In the genomic region with DNA sequence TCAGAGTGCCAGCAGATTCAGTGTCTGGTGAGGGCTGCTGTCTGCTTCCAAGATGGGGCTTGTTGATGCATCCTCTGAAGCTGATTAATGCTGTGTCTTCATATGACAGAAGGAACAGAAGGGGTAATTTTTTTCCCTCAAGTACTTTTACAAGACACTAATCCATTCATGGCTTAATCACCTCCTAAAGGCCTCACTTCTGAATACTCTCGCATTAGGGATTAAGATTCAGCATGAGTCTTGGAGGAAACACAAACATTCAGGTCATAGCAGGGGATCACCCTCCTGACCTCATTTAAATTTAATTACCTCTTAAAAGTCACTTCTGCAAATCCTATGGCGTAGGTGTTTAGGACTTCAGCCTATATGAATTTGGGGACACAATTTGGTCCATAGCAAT, we compare ENCODE assay signal across 23 cellular contexts.
DNase-seq lines count a peak whose midpoint lies in the region; ATAC-seq and TF ChIP-seq lines count a peak whose summit lies in the region.
"Had no signal": no experiment of that assay in that cellular context is flagged by ENCODE, and none has a peak within 500 bp of the region (broad histone marks: within the 10 kb centered on the region; RNA-seq: fewer than 3 reads in every experiment).

No MANE protein-coding gene starts in this region.

- POLR2A ChIA-PET in OCI-LY7 (lab: Charles Lee): no interaction called here
- POLR2A ChIA-PET in CD4-positive, alpha-beta memory T cell (lab: Charles Lee; ENCODE audit: partially characterized antibody): no interaction called here

- no peaks in the 10 kb centered on the region for H3K36me3 Mint-ChIP-seq in T-helper 2 cell treated with Interferon-gamma antibody and Interleukin-4, amounts not matched to agents 5 μg/mL and 100 μg/mL, for 36 hours (ENCODE audit: low read depth)
- H3K36me3 Mint-ChIP-seq in CD4-positive, alpha-beta memory T cell: no peaks in the 10 kb centered on the region
- H3K36me3 Mint-ChIP-seq in activated T-cell treated with anti-CD3 and anti-CD28 coated beads, Interleukin-2, amount 50 U/mL, for 4 hours (ENCODE audit: insufficient read depth): no peaks in the 10 kb centered on the region
- H3K36me3 Mint-ChIP-seq: CD4-positive, CD25-positive, alpha-beta regulatory T cell; IgD-negative memory B cell had no signal

- no peaks in the 10 kb centered on the region for H3K27me3 Mint-ChIP-seq in T-helper 2 cell treated with Interferon-gamma antibody and Interleukin-4, amounts not matched to agents 5 μg/mL and 100 μg/mL, for 36 hours (ENCODE audit: low read depth)
- H3K27me3 Mint-ChIP-seq in CD4-positive, alpha-beta memory T cell: no peaks in the 10 kb centered on the region
- no peaks in the 10 kb centered on the region for H3K27me3 Mint-ChIP-seq in activated T-cell treated with anti-CD3 and anti-CD28 coated beads, Interleukin-2, amount 50 U/mL, for 4 hours (ENCODE audit: low read depth)
- H3K27me3 Mint-ChIP-seq: CD4-positive, CD25-positive, alpha-beta regulatory T cell; IgD-negative memory B cell had no signal

- no peak overlapping the region for H3K4me2 ChIP-seq in Karpas-422 (ENCODE audit: low read depth, low read length, poor library complexity, severe bottlenecking)
- H3K4me2 ChIP-seq in OCI-LY7 (ENCODE audit: low read length): no peak overlapping the region
- H3K4me2 ChIP-seq in neuronal stem cell (ENCODE audit: insufficient read depth, low read length, poor library complexity, severe bottlenecking): no peak overlapping the region
- H3K4me2 ChIP-seq: BLaER1, KMS-11 had no signal

- TF ChIP-seq CTCF in OCI-LY7 (conservative IDR thresholded peaks at IDR 0.05; ENCODE audit: low read length): no peak

- ATAC-seq in activated T-cell treated with anti-CD3 and anti-CD28 coated beads, Interleukin-2, amount 50 U/mL, for 4 hours: no peak
- ATAC-seq: PC-3, Right ventricle myocardium inferior had no signal

- no peak overlapping the region for H3K4me3 ChIP-seq in Karpas-422 (ENCODE audit: low read length)
- no peak overlapping the region for H3K4me3 ChIP-seq in OCI-LY7 (ENCODE audit: low read depth, low read length, poor library complexity, severe bottlenecking)
- no peak overlapping the region for H3K4me3 ChIP-seq in neuronal stem cell (ENCODE audit: low read length in 2 of 2)
- H3K4me3 ChIP-seq in CD4-positive, alpha-beta memory T cell (ENCODE audit: low read length in 2 of 2): no peak overlapping the region
- H3K4me3 ChIP-seq: BLaER1, SJSA1 had no signal

- BruUV-seq in OCI-LY7 (replicated peaks; lab: Mats Ljungman, UMichigan): no TSS peak

- H3K9me2 ChIP-seq in Karpas-422 (replicated peaks; ENCODE audit: insufficient read depth, low read length) (no peaks in the 10 kb centered on the region), OCI-LY7 (ENCODE audit: insufficient read depth, low read length) (no peaks in the 10 kb centered on the region)

- H4K91ac ChIP-seq in neuronal stem cell (ENCODE audit: low read depth, low read length, poor library complexity): no peak overlapping the region

- H3K27ac ChIP-seq in Karpas-422 (ENCODE audit: low read length): no peak overlapping the region
- H3K27ac ChIP-seq in OCI-LY7 (ENCODE audit: low read depth, low read length, poor library complexity, severe bottlenecking): no peak overlapping the region
- H3K27ac ChIP-seq in neuronal stem cell (replicated peaks; ENCODE audit: low read length): no peak overlapping the region
- H3K27ac ChIP-seq in CD4-positive, alpha-beta memory T cell (ENCODE audit: low read depth, low read length): no peak overlapping the region
- H3K27ac ChIP-seq: BLaER1, HL-60, KMS-11, SJSA1 had no signal

- intact Hi-C loops in OCI-LY7 (cut with micrococcal nuclease; ENCODE audit: unreplicated experiment): no loop called here
- intact Hi-C loops in CD4-positive, alpha-beta memory T cell (cut with micrococcal nuclease): no loop called here

- H3K27ac Mint-ChIP-seq in T-helper 2 cell treated with Interferon-gamma antibody and Interleukin-4, amounts not matched to agents 5 μg/mL and 100 μg/mL, for 36 hours: no peak overlapping the region
- H3K27ac Mint-ChIP-seq in CD4-positive, alpha-beta memory T cell: no peak overlapping the region
- H3K27ac Mint-ChIP-seq: CD4-positive, CD25-positive, alpha-beta regulatory T cell; IgD-negative memory B cell had no signal

- DNase-seq in D341Med (ENCODE audit: low spot score) (peak; percentile 26), Karpas-422 (no peak), OCI-LY7 (ENCODE audit: low spot score) (no peak), neuronal stem cell (ENCODE audit: low spot score) (peak; percentile 6)
- DNase-seq in T-helper 2 cell treated with Interferon-gamma antibody and Interleukin-4, amounts not matched to agents 5 μg/mL and 100 μg/mL, for 36 hours (ENCODE audit: low spot score): no peak
- no peak for DNase-seq in CD4-positive, alpha-beta memory T cell
- no peak for DNase-seq in activated T-cell treated with anti-CD3 and anti-CD28 coated beads, Interleukin-2, amount 50 U/mL, for 4 hours
- DNase-seq: CD4-positive, CD25-positive, alpha-beta regulatory T cell; COR-L47; DMS79 treated with DMSO at 0.1 percent for 48 hours; GF-D8; HCEC 1CT; NCI-H1092 treated with DMSO at 0.1 percent for 48 hours; NCI-H1436 treated with DMSO at 0.1 percent for 48 hours; NCI-H1930; NCI-H2107; PC-3 had no signal

- H3K9me3 Mint-ChIP-seq in T-helper 2 cell treated with Interferon-gamma antibody and Interleukin-4, amounts not matched to agents 5 μg/mL and 100 μg/mL, for 36 hours: no peaks in the 10 kb centered on the region
- H3K9me3 Mint-ChIP-seq in CD4-positive, alpha-beta memory T cell: peaks cover 0 to 11% (median 3%) of the 10 kb centered on the region in 8 donors
- peaks cover 8% of the 10 kb centered on the region for H3K9me3 Mint-ChIP-seq in activated T-cell treated with anti-CD3 and anti-CD28 coated beads, Interleukin-2, amount 50 U/mL, for 4 hours

- H3K9ac ChIP-seq in Karpas-422 (ENCODE audit: low read length) (no peak overlapping the region), neuronal stem cell (ENCODE audit: low read depth, low read length, poor library complexity) (no peak overlapping the region)
- H3K9ac ChIP-seq: BLaER1, KMS-11 had no signal

- H3K4me1 ChIP-seq in Karpas-422 (ENCODE audit: low read length) (no peaks in the 10 kb centered on the region), OCI-LY7 (ENCODE audit: insufficient read depth, low read length, poor library complexity, severe bottlenecking) (no peaks in the 10 kb centered on the region), neuronal stem cell (ENCODE audit: control insufficient read depth in 2 of 2, insufficient read depth in 1 of 2, low read depth in 1 of 2, low read length in 2 of 2) (no peaks in the 10 kb centered on the region)
- no peaks in the 10 kb centered on the region for H3K4me1 ChIP-seq in CD4-positive, alpha-beta memory T cell (ENCODE audit: insufficient read depth, low read length)
- H3K4me1 ChIP-seq: BLaER1, SJSA1 had no signal

- H2BK12ac ChIP-seq in neuronal stem cell (ENCODE audit: low read length): no peak overlapping the region

- no peak overlapping the region for H3K4ac ChIP-seq in neuronal stem cell (ENCODE audit: low read length)

- H4K8ac ChIP-seq in neuronal stem cell (ENCODE audit: low read depth, low read length): no peak overlapping the region

- H3K4me1 Mint-ChIP-seq in T-helper 2 cell treated with Interferon-gamma antibody and Interleukin-4, amounts not matched to agents 5 μg/mL and 100 μg/mL, for 36 hours (ENCODE audit: low read depth): no peaks in the 10 kb centered on the region
- no peaks in the 10 kb centered on the region for H3K4me1 Mint-ChIP-seq in CD4-positive, alpha-beta memory T cell
- no peaks in the 10 kb centered on the region for H3K4me1 Mint-ChIP-seq in activated T-cell treated with anti-CD3 and anti-CD28 coated beads, Interleukin-2, amount 50 U/mL, for 4 hours (ENCODE audit: low read depth)
- H3K4me1 Mint-ChIP-seq: CD4-positive, CD25-positive, alpha-beta regulatory T cell; IgD-negative memory B cell had no signal

- WGBS in neuronal stem cell (ENCODE audit: extremely low coverage in 2 of 2, insufficient read length in 2 of 2, insufficient replicate concordance in 1 of 2), 2 donors: no CpG with 5 or more reads among the region's 2 CpGs

- H2BK5ac ChIP-seq in neuronal stem cell (ENCODE audit: low read length): no peak overlapping the region

- H2BK15ac ChIP-seq in neuronal stem cell (ENCODE audit: low read length): no peak overlapping the region

- H3K79me2 ChIP-seq in Karpas-422 (ENCODE audit: low read length) (no peaks in the 10 kb centered on the region), OCI-LY7 (ENCODE audit: insufficient read depth, low read depth, low read length) (no peaks in the 10 kb centered on the region)

- H3K23ac ChIP-seq in neuronal stem cell (ENCODE audit: low read depth, low read length, poor library complexity): no peak overlapping the region

- H3K14ac ChIP-seq in neuronal stem cell (ENCODE audit: low read length): no peak overlapping the region

- H3K4me3 Mint-ChIP-seq in T-helper 2 cell treated with Interferon-gamma antibody and Interleukin-4, amounts not matched to agents 5 μg/mL and 100 μg/mL, for 36 hours: no peak overlapping the region
- H3K4me3 Mint-ChIP-seq in CD4-positive, alpha-beta memory T cell: no peak overlapping the region
- H3K4me3 Mint-ChIP-seq in activated T-cell treated with anti-CD3 and anti-CD28 coated beads, Interleukin-2, amount 50 U/mL, for 4 hours: no peak overlapping the region
- H3K4me3 Mint-ChIP-seq: CD4-positive, CD25-positive, alpha-beta regulatory T cell; IgD-negative memory B cell had no signal

- H3K36me3 ChIP-seq in Karpas-422 (ENCODE audit: insufficient read depth, low read length) (no peaks in the 10 kb centered on the region), OCI-LY7 (ENCODE audit: insufficient read depth, low read length) (no peaks in the 10 kb centered on the region), neuronal stem cell (replicated peaks in 1 of 2; ENCODE audit: control insufficient read depth in 2 of 2, insufficient read depth in 2 of 2, low read length in 2 of 2) (no peaks in the 10 kb centered on the region)
- no peaks in the 10 kb centered on the region for H3K36me3 ChIP-seq in CD4-positive, alpha-beta memory T cell (ENCODE audit: insufficient read depth, low read length)
- H3K36me3 ChIP-seq: BLaER1, SJSA1 had no signal

- H2AFZ ChIP-seq in Karpas-422 (ENCODE audit: low read length): peak overlapping the region; percentile 37; the same call in 1 of the 2 replicates
- peak overlapping the region; percentile 52; the same call in 1 of the 2 replicates for H2AFZ ChIP-seq in OCI-LY7 (ENCODE audit: low read length)
- H2AFZ ChIP-seq in neuronal stem cell (ENCODE audit: low read length): no peak overlapping the region

- no peaks in the 10 kb centered on the region for H3K79me1 ChIP-seq in neuronal stem cell (ENCODE audit: low read depth, low read length)

- H4K20me1 ChIP-seq in Karpas-422 (ENCODE audit: insufficient read depth, low read depth, low read length) (no peaks in the 10 kb centered on the region), OCI-LY7 (ENCODE audit: insufficient read depth, low read length) (no peaks in the 10 kb centered on the region)
- H4K20me1 ChIP-seq: BLaER1 had no signal

- CTCF ChIA-PET in OCI-LY7 (lab: Charles Lee; ENCODE audit: unreplicated experiment): no interaction called here
- CTCF ChIA-PET in CD4-positive, alpha-beta memory T cell (lab: Charles Lee; ENCODE audit: partially characterized antibody): no interaction called here

- H3K27me3 ChIP-seq in Karpas-422 (ENCODE audit: low read length) (no peaks in the 10 kb centered on the region), neuronal stem cell (ENCODE audit: control insufficient read depth in 3 of 3, insufficient read depth in 3 of 3, low read depth in 1 of 3, low read length in 3 of 3) (no peaks in the 10 kb centered on the region)
- H3K27me3 ChIP-seq in CD4-positive, alpha-beta memory T cell (ENCODE audit: insufficient read depth, low read length): no peaks in the 10 kb centered on the region
- H3K27me3 ChIP-seq: BLaER1, SJSA1 had no signal

- H3K9me3 ChIP-seq in Karpas-422 (ENCODE audit: low read length) (peaks cover 11% of the 10 kb centered on the region; the same call in 1 of the 2 replicates), OCI-LY7 (ENCODE audit: low read length) (no peaks in the 10 kb centered on the region), neuronal stem cell (replicated peaks in 1 of 2; ENCODE audit: control insufficient read depth in 2 of 2, insufficient read depth in 1 of 2, low read depth in 1 of 2, low read length in 2 of 2) (no peaks in the 10 kb centered on the region)
- no peaks in the 10 kb centered on the region for H3K9me3 ChIP-seq in CD4-positive, alpha-beta memory T cell (ENCODE audit: control insufficient read depth in 1 of 2, low read length in 2 of 2)
- H3K9me3 ChIP-seq: BLaER1, SJSA1 had no signal

- H2AK5ac ChIP-seq in neuronal stem cell (ENCODE audit: low read depth, low read length): no peak overlapping the region

- no peak overlapping the region for H2BK120ac ChIP-seq in neuronal stem cell (ENCODE audit: low read depth, low read length)

- H3K18ac ChIP-seq in neuronal stem cell (ENCODE audit: low read length): no peak overlapping the region

Comparison
In these comparisons a context has a peak if more than half of its experiments do, and no peak if none do; other contexts are left out.
1. DNase-seq: peak in D341Med (single experiment) and neuronal stem cell (single experiment); none in Karpas-422 (single experiment), OCI-LY7 (single experiment), T-helper 2 cell treated with Interferon-gamma antibody and Interleukin-4, amounts not matched to agents 5 μg/mL and 100 μg/mL, for 36 hours (single experiment), CD4-positive, alpha-beta memory T cell (0 of 5) and activated T-cell treated with anti-CD3 and anti-CD28 coated beads, Interleukin-2, amount 50 U/mL, for 4 hours (single experiment).